12 cellular contexts compared by ENCODE assay signal in the genomic region with DNA sequence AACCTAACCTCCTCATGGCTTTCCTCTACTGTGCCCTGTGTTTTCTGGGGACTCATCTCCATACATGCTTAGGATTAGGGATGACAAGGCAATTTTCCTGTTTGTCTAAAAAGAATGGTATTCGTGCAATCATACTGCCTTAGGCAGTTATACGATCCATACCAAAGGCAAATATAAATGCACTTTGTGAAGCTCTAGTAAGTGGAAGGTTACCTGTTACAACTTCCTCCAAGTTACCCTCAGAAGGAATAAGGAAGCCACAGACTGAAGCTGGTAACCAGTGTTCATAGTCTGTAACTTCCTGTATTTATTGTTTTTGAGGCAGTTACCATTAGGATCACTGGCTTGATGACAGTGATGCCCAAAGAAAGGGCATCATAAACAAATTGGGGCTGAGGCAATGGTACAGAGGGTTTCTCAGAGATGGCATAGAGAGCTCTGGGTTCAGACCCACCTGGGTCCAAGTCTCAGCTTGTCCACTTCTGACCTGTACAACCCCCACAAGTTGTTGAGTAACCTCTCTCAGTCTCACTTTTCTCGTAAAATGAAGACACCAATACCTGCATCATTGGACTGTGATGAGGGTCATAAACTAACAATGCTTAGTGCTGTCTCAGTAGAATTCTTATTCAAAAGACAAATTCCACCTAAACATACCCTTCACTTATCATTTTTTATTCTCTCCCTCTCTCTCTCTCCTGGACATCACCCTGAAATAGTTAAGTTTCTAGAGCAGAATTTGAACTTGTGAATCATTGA.
DNase-seq lines count a peak whose midpoint lies in the region; ATAC-seq and TF ChIP-seq lines count a peak whose summit lies in the region.
"Had no signal": no experiment of that assay in that cellular context is flagged by ENCODE, and none has a peak within 500 bp of the region (broad histone marks: within the 10 kb centered on the region; RNA-seq: fewer than 3 reads in every experiment).

No MANE protein-coding gene starts in this region.

- H3K27ac ChIP-seq in OCI-LY1 (ENCODE audit: low read depth, low read length, poor library complexity, severe bottlenecking): peak overlapping the region; percentile 44
- peak overlapping the region; percentile 89 for H3K27ac ChIP-seq in smooth muscle cell (ENCODE audit: low read depth)
- H3K27ac ChIP-seq in body of pancreas: no peak overlapping the region
- H3K27ac ChIP-seq in PC-3 (ENCODE audit: low read length): no peak overlapping the region
- H3K27ac ChIP-seq: 22Rv1 had no signal

- no peaks in the 10 kb centered on the region for H3K27me3 Mint-ChIP-seq in central memory CD8-positive, alpha-beta T cell

- H2AFZ ChIP-seq in OCI-LY1 (ENCODE audit: low read length) (no peak overlapping the region), smooth muscle cell (ENCODE audit: low read depth) (no peak overlapping the region), PC-3 (ENCODE audit: low read length) (no peak overlapping the region)

- H3K9ac ChIP-seq in OCI-LY1 (ENCODE audit: low read length): no peak overlapping the region
- H3K9ac ChIP-seq in smooth muscle cell (ENCODE audit: low read depth): peak overlapping the region; percentile 80
- no peak overlapping the region for H3K9ac ChIP-seq in PC-3 (ENCODE audit: low read length)

- H3K36me3 Mint-ChIP-seq in central memory CD8-positive, alpha-beta T cell (ENCODE audit: insufficient read depth): peaks cover 7% of the 10 kb centered on the region

- TF ChIP-seq CTCF in OCI-LY1 (IDR thresholded peaks at IDR 0.05; ENCODE audit: low read length): no peak
- no peak for TF ChIP-seq CTCF in smooth muscle cell (IDR thresholded peaks at IDR 0.05; ENCODE audit: borderline replicate concordance, insufficient read depth, poor library complexity, severe bottlenecking)
- TF ChIP-seq CTCF in body of pancreas (IDR thresholded peaks at IDR 0.05): no peak
- no peak for TF ChIP-seq CTCF in PC-3 (conservative IDR thresholded peaks at IDR 0.05; ENCODE audit: low read depth, low read length)

- H3K9me3 ChIP-seq in OCI-LY1 (ENCODE audit: low read length) (no peaks in the 10 kb centered on the region), smooth muscle cell (replicated peaks; ENCODE audit: low read depth) (no peaks in the 10 kb centered on the region), body of pancreas (no peaks in the 10 kb centered on the region), PC-3 (ENCODE audit: low read length) (no peaks in the 10 kb centered on the region)

- DNase-seq in SIG-M5 treated with dmso at 0.1 percent for 504 hours (lab: John Stamatoyannopoulos, UW; ENCODE audit: unreplicated experiment): peak; percentile 45
- DNase-seq in SIG-M5 (lab: John Stamatoyannopoulos, UW): no peak
- no peak for DNase-seq in central memory CD8-positive, alpha-beta T cell (ENCODE audit: low spot score in 2 of 2)
- DNase-seq in smooth muscle cell (lab: John Stamatoyannopoulos, UW; ENCODE audit: unreplicated experiment): no peak
- DNase-seq in body of pancreas: no peak
- no peak for DNase-seq in cerebellar nuclear complex (lab: John Stamatoyannopoulos, UW)
- DNase-seq in PC-3: no peak
- DNase-seq: NCI-H2081 treated with DMSO at 0.1 percent for 48 hours; stimulated activated CD4-positive, alpha-beta T cell treated with anti-CD3 and anti-CD28 coated beads, Interleukin-1b, Interleukin-23, amount 100 ng/mL, for 48 hours had no signal

- WGBS in smooth muscle cell (ENCODE audit: low lambda C conversion rate): 88% methylated on average over 3 of the region's 3 CpGs
- WGBS in body of pancreas, 2 donors: 65 to 73% methylated on average over 3 of the region's 3 CpGs

- H3K9me2 ChIP-seq in OCI-LY1 (ENCODE audit: low read depth, low read length) (no peaks in the 10 kb centered on the region), PC-3 (replicated peaks; ENCODE audit: low read length) (no peaks in the 10 kb centered on the region)

- peak overlapping the region; percentile 38 for H3K4me3 Mint-ChIP-seq in central memory CD8-positive, alpha-beta T cell
- H3K4me3 Mint-ChIP-seq: neural crest cell had no signal

- H3K36me3 ChIP-seq in OCI-LY1 (ENCODE audit: insufficient read depth, low read length): peaks cover 99% of the 10 kb centered on the region
- no peaks in the 10 kb centered on the region for H3K36me3 ChIP-seq in smooth muscle cell (ENCODE audit: low read depth)
- no peaks in the 10 kb centered on the region for H3K36me3 ChIP-seq in body of pancreas (replicated peaks in 1 of 2; ENCODE audit: insufficient read depth in 1 of 2, low read depth in 2 of 2)
- no peaks in the 10 kb centered on the region for H3K36me3 ChIP-seq in PC-3 (ENCODE audit: low read depth, low read length)

- no peaks in the 10 kb centered on the region for H3K9me3 Mint-ChIP-seq in central memory CD8-positive, alpha-beta T cell
- H3K9me3 Mint-ChIP-seq: neural crest cell had no signal

- H3K79me2 ChIP-seq in OCI-LY1 (ENCODE audit: insufficient read depth, low read length) (peaks cover 37% of the 10 kb centered on the region; the same call in 1 of the 2 replicates), smooth muscle cell (ENCODE audit: low read depth) (no peaks in the 10 kb centered on the region), PC-3 (ENCODE audit: low read length) (no peaks in the 10 kb centered on the region)

- H3F3A ChIP-seq in OCI-LY1 (ENCODE audit: insufficient read depth, low read length) (no peaks in the 10 kb centered on the region), smooth muscle cell (ENCODE audit: low read depth) (no peaks in the 10 kb centered on the region), PC-3 (ENCODE audit: low read length, unreplicated experiment) (no peaks in the 10 kb centered on the region)

- H3K4me3 ChIP-seq in OCI-LY1 (ENCODE audit: low read depth, low read length, poor library complexity, severe bottlenecking) (no peak overlapping the region), smooth muscle cell (no peak overlapping the region), body of pancreas (no peak overlapping the region), PC-3 (ENCODE audit: low read length) (no peak overlapping the region)

- H3K4me1 ChIP-seq in OCI-LY1 (ENCODE audit: insufficient read depth, low read length, severe bottlenecking) (peaks cover 25% of the 10 kb centered on the region), smooth muscle cell (ENCODE audit: low read depth) (peaks cover 5% of the 10 kb centered on the region), body of pancreas (no peaks in the 10 kb centered on the region), PC-3 (ENCODE audit: insufficient read depth, low read length) (no peaks in the 10 kb centered on the region)

- no peak for TF ChIP-seq POLR2A in body of pancreas (IDR thresholded peaks at IDR 0.05)

- POLR2A ChIA-PET in PC-3 (lab: Charles Lee; ENCODE audit: unreplicated experiment): no interaction called here

- no peaks in the 10 kb centered on the region for H4K20me1 ChIP-seq in OCI-LY1 (ENCODE audit: insufficient read depth, low read length)
- no peaks in the 10 kb centered on the region for H4K20me1 ChIP-seq in smooth muscle cell (ENCODE audit: low read depth)
- no peaks in the 10 kb centered on the region for H4K20me1 ChIP-seq in PC-3 (ENCODE audit: low read length)

- H3K4me1 Mint-ChIP-seq in central memory CD8-positive, alpha-beta T cell: peaks cover 51% of the 10 kb centered on the region

- CTCF ChIA-PET in PC-3 (lab: Charles Lee): no interaction called here

- intact Hi-C loops in body of pancreas (cut with DNase I) (no loop called here), PC-3 (cut with micrococcal nuclease) (no loop called here)

- H3K4me2 ChIP-seq in OCI-LY1 (ENCODE audit: low read length): peak overlapping the region; percentile 13; the same call in 1 of the 2 replicates
- peak overlapping the region; percentile 36 for H3K4me2 ChIP-seq in smooth muscle cell
- no peak overlapping the region for H3K4me2 ChIP-seq in PC-3 (ENCODE audit: low read length)

- BruUV-seq in PC-3 (replicated peaks; lab: Mats Ljungman, UMichigan): no TSS peak

- ATAC-seq in central memory CD8-positive, alpha-beta T cell (replicated peaks; ENCODE audit: extremely low read depth, poor library complexity, severe bottlenecking): peak; percentile 93
- ATAC-seq in body of pancreas (no peak), PC-3 (no peak)

- peak overlapping the region; percentile 90 for H3K27ac Mint-ChIP-seq in central memory CD8-positive, alpha-beta T cell (ENCODE audit: low read depth)

- H3K27me3 ChIP-seq in OCI-LY1 (ENCODE audit: insufficient read depth, low read length): no peaks in the 10 kb centered on the region
- H3K27me3 ChIP-seq in smooth muscle cell (ENCODE audit: low read depth): no peaks in the 10 kb centered on the region
- H3K27me3 ChIP-seq in body of pancreas: no peaks in the 10 kb centered on the region
- no peaks in the 10 kb centered on the region for H3K27me3 ChIP-seq in PC-3 (ENCODE audit: low read length)

Comparison
In these comparisons a context has a peak if more than half of its experiments do, and no peak if none do; other contexts are left out.
1. H3K27ac ChIP-seq: peak in OCI-LY1 (single experiment) and smooth muscle cell (single experiment); none in body of pancreas (0 of 4) and PC-3 (single experiment).